Comparison of ENCODE assay signal across 8 cellular contexts in the genomic region with DNA sequence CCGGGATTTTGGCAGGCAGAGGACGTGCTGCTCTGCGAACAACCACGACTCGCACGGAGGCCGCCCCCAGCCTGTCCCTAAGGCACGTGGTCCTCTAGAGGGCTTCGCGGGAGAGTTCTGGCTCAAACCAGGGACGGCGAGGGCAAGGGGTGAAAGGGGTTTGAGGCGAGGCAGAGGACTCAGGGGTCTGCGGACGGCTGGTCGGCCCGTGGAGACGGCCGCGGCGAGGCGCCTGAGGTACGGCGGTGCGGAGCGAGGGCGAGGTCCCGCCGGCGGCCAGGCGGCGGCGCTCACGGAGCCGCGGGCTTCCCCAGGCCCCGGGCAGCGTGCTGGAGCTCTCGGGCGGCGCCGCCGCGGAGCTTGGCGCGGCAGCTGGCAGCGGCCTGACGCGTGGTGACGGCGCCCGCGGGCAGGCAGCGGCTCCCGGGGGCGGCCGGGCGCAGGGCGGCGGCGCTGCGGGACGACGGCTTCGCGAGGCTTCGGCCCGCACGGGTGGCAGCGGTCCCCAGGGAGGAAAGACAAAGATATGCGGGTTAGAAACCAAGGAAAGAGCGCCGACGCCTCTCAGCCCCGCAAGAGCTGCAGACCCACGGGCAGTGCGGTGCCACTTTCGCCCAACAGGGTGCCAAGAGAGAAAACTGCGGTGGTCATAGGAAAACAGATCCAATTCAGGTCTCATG. TPM values are rescaled to one million over a fixed set of nuclear protein-coding genes. Genes with fewer than 3 reads are reported as not detected.
DNase-seq lines count a peak whose midpoint lies in the region; ATAC-seq and TF ChIP-seq lines count a peak whose summit lies in the region.

No MANE protein-coding gene starts in this region.

- TF ChIP-seq CTCF in BE2C (IDR thresholded peaks at IDR 0.05; ENCODE audit: low read depth, low read length): peak; percentile 44
- TF ChIP-seq CTCF in neural cell (IDR thresholded peaks at IDR 0.05; ENCODE audit: poor library complexity, severe bottlenecking): peak; percentile 70

- H3K4me3 Mint-ChIP-seq in activated T-cell treated with anti-CD3 and anti-CD28 coated beads, Interleukin-2, amount 50 U/mL, for 72 hours: peak overlapping the region; percentile 56 to 74
- H3K4me3 Mint-ChIP-seq in stimulated activated naive CD8-positive, alpha-beta T cell treated with anti-CD3 and anti-CD28 coated beads, Interleukin-15, amount 100 ng/mL, for 72 hours: peak overlapping the region; percentile 63 to 65

- no peaks in the 10 kb centered on the region for H3K27me3 ChIP-seq in BE2C
- H3K27me3 ChIP-seq in NT2/D1 (ENCODE audit: insufficient read depth, insufficient read length): peaks cover 34% of the 10 kb centered on the region
- peaks cover 15% of the 10 kb centered on the region for H3K27me3 ChIP-seq in neural cell (ENCODE audit: insufficient read depth, low read depth, low read length)

- H3K9ac ChIP-seq in NT2/D1 (ENCODE audit: insufficient read length, low read depth): peak overlapping the region; percentile 42
- H3K9ac ChIP-seq in neural cell (ENCODE audit: low read length): no peak overlapping the region

- H3K4me1 ChIP-seq in BE2C: no peaks in the 10 kb centered on the region
- H3K4me1 ChIP-seq in NT2/D1 (ENCODE audit: insufficient read depth, insufficient read length): no peaks in the 10 kb centered on the region

- H3K9me2 ChIP-seq in neural cell (ENCODE audit: insufficient read depth, low read length): no peaks in the 10 kb centered on the region

- H3K36me3 ChIP-seq in BE2C (no peaks in the 10 kb centered on the region), NT2/D1 (ENCODE audit: insufficient read depth, insufficient read length, low read length) (no peaks in the 10 kb centered on the region), neural cell (ENCODE audit: insufficient read depth, low read length) (no peaks in the 10 kb centered on the region)

- H3K36me3 Mint-ChIP-seq in activated T-cell treated with anti-CD3 and anti-CD28 coated beads, Interleukin-2, amount 50 U/mL, for 72 hours (ENCODE audit: insufficient read depth in 2 of 2): no peaks in the 10 kb centered on the region

- peaks cover 22% of the 10 kb centered on the region for H3K27me3 Mint-ChIP-seq in activated T-cell treated with anti-CD3 and anti-CD28 coated beads, Interleukin-2, amount 50 U/mL, for 72 hours (ENCODE audit: low read depth)
- no peaks in the 10 kb centered on the region for H3K27me3 Mint-ChIP-seq in stimulated activated naive CD8-positive, alpha-beta T cell treated with anti-CD3 and anti-CD28 coated beads, Interleukin-15, amount 100 ng/mL, for 72 hours

- no peak overlapping the region for H3K27ac ChIP-seq in neural cell (ENCODE audit: low read length)

- peak; percentile 49 for TF ChIP-seq RAD21 in neural cell (conservative IDR thresholded peaks at IDR 0.05)

- DNase-seq in BE2C: peak; percentile 88
- peak; percentile 57 for DNase-seq in NT2/D1 (ENCODE audit: low read depth, low spot score)
- peak; percentile 80 to 85 for DNase-seq in activated T-cell treated with anti-CD3 and anti-CD28 coated beads, Interleukin-2, amount 50 U/mL, for 72 hours
- DNase-seq in fibroblast of gingiva (ENCODE audit: low read depth): peak; percentile 64
- DNase-seq in stimulated activated naive CD8-positive, alpha-beta T cell treated with anti-CD3 and anti-CD28 coated beads, Interleukin-15, amount 100 ng/mL, for 72 hours: peak; percentile 77

- TF ChIP-seq EP300 in neural cell (conservative IDR thresholded peaks at IDR 0.05; ENCODE audit: poor library complexity, severe bottlenecking): no peak

- peaks cover 20% of the 10 kb centered on the region for H3K4me1 Mint-ChIP-seq in activated T-cell treated with anti-CD3 and anti-CD28 coated beads, Interleukin-2, amount 50 U/mL, for 72 hours (ENCODE audit: low read depth)
- peaks cover 25% of the 10 kb centered on the region for H3K4me1 Mint-ChIP-seq in stimulated activated naive CD8-positive, alpha-beta T cell treated with anti-CD3 and anti-CD28 coated beads, Interleukin-15, amount 100 ng/mL, for 72 hours

- H3K4me2 ChIP-seq in neural cell (ENCODE audit: low read length): no peak overlapping the region

- H2AFZ ChIP-seq in neural cell (ENCODE audit: low read depth, low read length): no peak overlapping the region

- no peaks in the 10 kb centered on the region for H3K79me2 ChIP-seq in neural cell (replicated peaks; ENCODE audit: insufficient read depth, low read length)

- H3K9me3 ChIP-seq in BE2C (peaks cover 2% of the 10 kb centered on the region; the same call in 1 of the 2 replicates), NT2/D1 (ENCODE audit: insufficient read depth, low read length) (peaks cover 6% of the 10 kb centered on the region), neural cell (ENCODE audit: low read length) (no peaks in the 10 kb centered on the region)

- no peaks in the 10 kb centered on the region for H3F3A ChIP-seq in neural cell (ENCODE audit: insufficient read depth, low read length, poor library complexity, severe bottlenecking)

- peak; percentile 98 for ATAC-seq in GM19328 (IDR thresholded peaks at IDR 0.05; ENCODE audit: unreplicated experiment)
- peak; percentile 94 for ATAC-seq in HG03469 (IDR thresholded peaks at IDR 0.05; ENCODE audit: unreplicated experiment)
- ATAC-seq in activated T-cell treated with anti-CD3 and anti-CD28 coated beads, Interleukin-2, amount 50 U/mL, for 72 hours (replicated peaks in 1 of 2): peak; percentile 98
- ATAC-seq in stimulated activated naive CD8-positive, alpha-beta T cell treated with anti-CD3 and anti-CD28 coated beads, Interleukin-15, amount 100 ng/mL, for 72 hours: peak; percentile 98

- peak overlapping the region; percentile 53 for H3K4me3 ChIP-seq in BE2C (ENCODE audit: low read depth, low read length)
- peak overlapping the region; percentile 28 for H3K4me3 ChIP-seq in NT2/D1 (ENCODE audit: insufficient read length, low read depth)
- H3K4me3 ChIP-seq in neural cell (ENCODE audit: low read length): peak overlapping the region; percentile 58

- no peak overlapping the region for H3K27ac Mint-ChIP-seq in activated T-cell treated with anti-CD3 and anti-CD28 coated beads, Interleukin-2, amount 50 U/mL, for 72 hours
- H3K27ac Mint-ChIP-seq in stimulated activated naive CD8-positive, alpha-beta T cell treated with anti-CD3 and anti-CD28 coated beads, Interleukin-15, amount 100 ng/mL, for 72 hours: no peak overlapping the region

- no peaks in the 10 kb centered on the region for H4K20me1 ChIP-seq in neural cell (ENCODE audit: insufficient read depth)

- H3K9me3 Mint-ChIP-seq in activated T-cell treated with anti-CD3 and anti-CD28 coated beads, Interleukin-2, amount 50 U/mL, for 72 hours: no peaks in the 10 kb centered on the region
- H3K9me3 Mint-ChIP-seq in stimulated activated naive CD8-positive, alpha-beta T cell treated with anti-CD3 and anti-CD28 coated beads, Interleukin-15, amount 100 ng/mL, for 72 hours: no peaks in the 10 kb centered on the region

TF ChIP-seq in neural cell, 6 proteins besides CTCF, POLR2A, EP300 and RAD21:
- TF ChIP-seq, protein P1, sequence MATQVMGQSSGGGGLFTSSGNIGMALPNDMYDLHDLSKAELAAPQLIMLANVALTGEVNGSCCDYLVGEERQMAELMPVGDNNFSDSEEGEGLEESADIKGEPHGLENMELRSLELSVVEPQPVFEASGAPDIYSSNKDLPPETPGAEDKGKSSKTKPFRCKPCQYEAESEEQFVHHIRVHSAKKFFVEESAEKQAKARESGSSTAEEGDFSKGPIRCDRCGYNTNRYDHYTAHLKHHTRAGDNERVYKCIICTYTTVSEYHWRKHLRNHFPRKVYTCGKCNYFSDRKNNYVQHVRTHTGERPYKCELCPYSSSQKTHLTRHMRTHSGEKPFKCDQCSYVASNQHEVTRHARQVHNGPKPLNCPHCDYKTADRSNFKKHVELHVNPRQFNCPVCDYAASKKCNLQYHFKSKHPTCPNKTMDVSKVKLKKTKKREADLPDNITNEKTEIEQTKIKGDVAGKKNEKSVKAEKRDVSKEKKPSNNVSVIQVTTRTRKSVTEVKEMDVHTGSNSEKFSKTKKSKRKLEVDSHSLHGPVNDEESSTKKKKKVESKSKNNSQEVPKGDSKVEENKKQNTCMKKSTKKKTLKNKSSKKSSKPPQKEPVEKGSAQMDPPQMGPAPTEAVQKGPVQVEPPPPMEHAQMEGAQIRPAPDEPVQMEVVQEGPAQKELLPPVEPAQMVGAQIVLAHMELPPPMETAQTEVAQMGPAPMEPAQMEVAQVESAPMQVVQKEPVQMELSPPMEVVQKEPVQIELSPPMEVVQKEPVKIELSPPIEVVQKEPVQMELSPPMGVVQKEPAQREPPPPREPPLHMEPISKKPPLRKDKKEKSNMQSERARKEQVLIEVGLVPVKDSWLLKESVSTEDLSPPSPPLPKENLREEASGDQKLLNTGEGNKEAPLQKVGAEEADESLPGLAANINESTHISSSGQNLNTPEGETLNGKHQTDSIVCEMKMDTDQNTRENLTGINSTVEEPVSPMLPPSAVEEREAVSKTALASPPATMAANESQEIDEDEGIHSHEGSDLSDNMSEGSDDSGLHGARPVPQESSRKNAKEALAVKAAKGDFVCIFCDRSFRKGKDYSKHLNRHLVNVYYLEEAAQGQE (IDR thresholded peaks at IDR 0.05; ENCODE audit: borderline replicate concordance): no peak
- TF ChIP-seq EZH2 (IDR thresholded peaks at IDR 0.05; ENCODE audit: borderline replicate concordance, insufficient read depth, low read length, poor library complexity, severe bottlenecking) (no peak), POLR2AphosphoS5 (IDR thresholded peaks at IDR 0.05) (no peak), SMC3 (conservative IDR thresholded peaks at IDR 0.05; ENCODE audit: poor library complexity) (peak; percentile 56), MXI1 (conservative IDR thresholded peaks at IDR 0.05; ENCODE audit: poor library complexity, severe bottlenecking) (peak; percentile 25), TAF1 (IDR thresholded peaks at IDR 0.05; ENCODE audit: low read depth) (no peak)

RNA-seq across cellular contexts. Expression of a gene that starts 44.8 kb away (rescaled TPM):
- polyA plus RNA-seq in BE2C (2012; ENCODE audit: insufficient read depth, insufficient read length, low read depth): 8.3 TPM
- 10 to 100 TPM; 49.9 to 52.1 TPM for total RNA-seq in activated T-cell treated with anti-CD3 and anti-CD28 coated beads, Interleukin-2, amount 50 U/mL, for 72 hours
- polyA plus RNA-seq in neural cell: 3.6 and 4.2 TPM in 2 replicates
- polyA minus RNA-seq in neural cell: 49.2 and 59.3 TPM in 2 replicates
